ENCODE assay signal across 20 cellular contexts in genomic region chr17:77942111-77942988, GRCh38. TPM values are rescaled to one million over a fixed set of nuclear protein-coding genes. Genes with fewer than 3 reads are reported as not detected.
DNase-seq lines count a peak whose midpoint lies in the region; ATAC-seq, FAIRE-seq and TF ChIP-seq lines count a peak whose summit lies in the region.
"Had no signal": no experiment of that assay in that cellular context is flagged by ENCODE, and none has a peak within 500 bp of the region (broad histone marks: within the 10 kb centered on the region; RNA-seq: fewer than 3 reads in every experiment).

No MANE protein-coding gene starts in this region.

- no peaks in the 10 kb centered on the region for H3K36me3 Mint-ChIP-seq in endodermal cell (ENCODE audit: low read depth)
- H3K36me3 Mint-ChIP-seq: activated naive CD4-positive, alpha-beta T cell treated with anti-CD3 and anti-CD28 coated beads, Interleukin-2, amount 50 U/mL, for 72 hours had no signal

- CTCF ChIA-PET in HepG2 (lab: Yijun Ruan, JAX; ENCODE audit: low intra/inter-chr PET ratio, low total read pairs), result no interaction called here

- TF ChIP-seq POLR2A in HepG2 (IDR thresholded peaks at IDR 0.05; ENCODE audit: insufficient read depth in 1 of 2, low read depth in 2 of 2, low read length in 2 of 2), result no peak

- POLR2A ChIA-PET in HepG2 (lab: Yijun Ruan, JAX), result interaction anchor here (3.3 kb wide), 1 partner anchor 15 kb away, joined by 20 read pairs; the partner anchor contains the start of gene TNRC6C

- H3K36me3 ChIP-seq in endodermal cell (ENCODE audit: control insufficient read depth, insufficient read depth, low read length) (no peaks in the 10 kb centered on the region), HepG2 (replicated peaks in 1 of 2; ENCODE audit: control insufficient read depth in 1 of 2, insufficient read depth in 2 of 2, low read length in 2 of 2) (no peaks in the 10 kb centered on the region), osteoblast (ENCODE audit: insufficient read depth, low read length) (no peaks in the 10 kb centered on the region)
- H3K36me3 ChIP-seq: esophagus squamous epithelium, HAP-1, stomach, uterus had no signal

- H3K4me3 Mint-ChIP-seq in endodermal cell, result no peak overlapping the region
- H3K4me3 Mint-ChIP-seq: activated CD8-positive, alpha-beta T cell treated with anti-CD3 and anti-CD28 coated beads for 36 hours; activated T-cell treated with anti-CD3 and anti-CD28 coated beads, Interleukin-2, amount 50 U/mL, for 4 hours; nephron had no signal

- H3K4me1 Mint-ChIP-seq in endodermal cell, result peaks cover 14% of the 10 kb centered on the region

- in situ Hi-C loops in SK-MEL-5 (cut with HindIII; ENCODE audit: low pct_unique_long_range_greater_than_20kb, low sequenced_read_pairs) (no loop called here), HepG2 (cut with HindIII; ENCODE audit: extremely low pct_ligation_motif_present, low pct_unique_long_range_greater_than_20kb) (no loop called here)

- peak overlapping the region; percentile 29 for H3K27ac ChIP-seq in endodermal cell (ENCODE audit: low read depth, low read length)
- H3K27ac ChIP-seq in HepG2 (ENCODE audit: extremely low read length, insufficient read depth, low read length), result no peak overlapping the region
- no peak overlapping the region for H3K27ac ChIP-seq in osteoblast (ENCODE audit: low read depth, low read length)
- H3K27ac ChIP-seq: esophagus squamous epithelium, stomach, uterus had no signal

- TF ChIP-seq EP300 in HepG2 (IDR thresholded peaks at IDR 0.05; ENCODE audit: low read depth in 2 of 2, low read length in 2 of 2), result no peak
- no peak for TF ChIP-seq EP300 in HepG2 (CRISPR knock-in tag; IDR thresholded peaks at IDR 0.05; ENCODE audit: borderline replicate concordance)

- TF ChIP-seq CTCF in endodermal cell (conservative IDR thresholded peaks at IDR 0.05) (no peak), HepG2 (CRISPR knock-in tag; IDR thresholded peaks at IDR 0.05) (no peak), osteoblast (IDR thresholded peaks at IDR 0.05; ENCODE audit: extremely low read depth, low read depth, low read length) (no peak)

- intact Hi-C loops in HepG2 (cut with micrococcal nuclease; ENCODE audit: unreplicated experiment), result loop anchor here (5.0 kb wide), 1 partner anchor 760 kb away; no protein-coding TSS in a partner anchor

- H4K20me1 ChIP-seq in HepG2 (ENCODE audit: insufficient read depth, low read length), result no peaks in the 10 kb centered on the region
- H4K20me1 ChIP-seq in osteoblast (ENCODE audit: insufficient read depth, low read length), result no peaks in the 10 kb centered on the region

- no peak for FAIRE-seq in HepG2 (lab: Jason Lieb, UNC)
- FAIRE-seq: islet of Langerhans had no signal

- H2AFZ ChIP-seq in HepG2 (ENCODE audit: low read length) (no peak overlapping the region), osteoblast (ENCODE audit: low read length) (no peak overlapping the region)

- no TSS peak for BruUV-seq in HepG2 (replicated peaks; lab: Mats Ljungman, UMichigan)

- no peak for TF ChIP-seq RAD21 in HepG2 (CRISPR knock-in tag; IDR thresholded peaks at IDR 0.05)

- H3K9me3 Mint-ChIP-seq in endodermal cell, result no peaks in the 10 kb centered on the region
- H3K9me3 Mint-ChIP-seq: activated CD8-positive, alpha-beta T cell treated with anti-CD3 and anti-CD28 coated beads for 36 hours; activated naive CD4-positive, alpha-beta T cell treated with anti-CD3 and anti-CD28 coated beads, Interleukin-2, amount 50 U/mL, for 72 hours; activated T-cell treated with anti-CD3 and anti-CD28 coated beads, Interleukin-2, amount 50 U/mL, for 4 hours had no signal

- peak; percentile 70 for ATAC-seq in HepG2
- no peak for ATAC-seq in HG03521 (IDR thresholded peaks at IDR 0.05; ENCODE audit: unreplicated experiment)
- ATAC-seq: activated CD8-positive, alpha-beta T cell treated with anti-CD3 and anti-CD28 coated beads for 36 hours; activated naive CD4-positive, alpha-beta T cell treated with anti-CD3 and anti-CD28 coated beads, Interleukin-2, amount 50 U/mL, for 72 hours; activated T-cell treated with anti-CD3 and anti-CD28 coated beads, Interleukin-2, amount 50 U/mL, for 4 hours had no signal

- no peaks in the 10 kb centered on the region for H3K79me2 ChIP-seq in HepG2 (ENCODE audit: insufficient read depth, low read length)
- H3K79me2 ChIP-seq in osteoblast (ENCODE audit: insufficient read depth, low read length), result no peaks in the 10 kb centered on the region

- H3K9ac ChIP-seq in endodermal cell (ENCODE audit: extremely low read depth, low read length, poor library complexity, severe bottlenecking) (no peak overlapping the region), HepG2 (ENCODE audit: insufficient read depth, low read depth, low read length) (no peak overlapping the region)

- no peaks in the 10 kb centered on the region for H3K4me1 ChIP-seq in endodermal cell (ENCODE audit: control insufficient read depth, insufficient read depth, low read length)
- peaks cover 20% of the 10 kb centered on the region for H3K4me1 ChIP-seq in HepG2 (ENCODE audit: insufficient read depth, low read length)
- H3K4me1 ChIP-seq in osteoblast (ENCODE audit: insufficient read depth, low read length), result no peaks in the 10 kb centered on the region
- H3K4me1 ChIP-seq: esophagus squamous epithelium, HAP-1, uterus had no signal

- DNase-seq in SK-MEL-5 (ENCODE audit: low read depth, low spot score), result peak; percentile 100
- DNase-seq in endodermal cell, result no peak
- peak; percentile 76 for DNase-seq in HepG2 (ENCODE audit: low spot score)
- DNase-seq in superior temporal gyrus (ENCODE audit: extremely low spot score), result peak; percentile 98
- DNase-seq in osteoblast (ENCODE audit: insufficient read length, low spot score, missing footprints), result no peak
- no peak for DNase-seq in stimulated activated CD4-positive, alpha-beta T cell treated with anti-CD3 and anti-CD28 coated beads, Interleukin-4, amount 100 ng/mL, for 24 hours
- DNase-seq: activated CD8-positive, alpha-beta T cell treated with anti-CD3 and anti-CD28 coated beads for 36 hours; activated T-cell treated with anti-CD3 and anti-CD28 coated beads, Interleukin-2, amount 50 U/mL, for 4 hours; AML-193; esophagus squamous epithelium; KG1; mesendoderm; NCI-H2029; stomach; uterus had no signal

- H3K27ac Mint-ChIP-seq in endodermal cell, result no peak overlapping the region
- H3K27ac Mint-ChIP-seq: activated CD8-positive, alpha-beta T cell treated with anti-CD3 and anti-CD28 coated beads for 36 hours; activated naive CD4-positive, alpha-beta T cell treated with anti-CD3 and anti-CD28 coated beads, Interleukin-2, amount 50 U/mL, for 72 hours; nephron had no signal

- 85 to 93% methylated on average over 7 to 11 of the region's 11 CpGs for WGBS in endodermal cell (ENCODE audit: insufficient coverage in 1 of 2, insufficient read length in 1 of 2), 2 experiments
- WGBS in HepG2 (ENCODE audit: low lambda C conversion rate), result 18% methylated on average over 11 of the region's 11 CpGs

- no peaks in the 10 kb centered on the region for H3K27me3 Mint-ChIP-seq in endodermal cell (ENCODE audit: insufficient read depth)
- H3K27me3 Mint-ChIP-seq: activated CD8-positive, alpha-beta T cell treated with anti-CD3 and anti-CD28 coated beads for 36 hours had no signal

- peak overlapping the region; percentile 59 for H3K4me2 ChIP-seq in HepG2 (ENCODE audit: low read depth, low read length)
- H3K4me2 ChIP-seq in osteoblast (ENCODE audit: insufficient read depth, low read length), result no peak overlapping the region

- H3K27me3 ChIP-seq in endodermal cell (ENCODE audit: control insufficient read depth, insufficient read depth, low read length, poor library complexity, severe bottlenecking) (no peaks in the 10 kb centered on the region), HepG2 (ENCODE audit: control insufficient read depth in 1 of 2, insufficient read depth in 2 of 2, low read length in 2 of 2) (peaks cover 3 to 50% of the 10 kb centered on the region in 2 experiments; a peak in 4 of 5 replicates), osteoblast (ENCODE audit: insufficient read depth, low read length) (peaks cover 25% of the 10 kb centered on the region)
- H3K27me3 ChIP-seq: stomach, uterus had no signal

- H3K4me3 ChIP-seq in endodermal cell (ENCODE audit: low read length) (no peak overlapping the region), HepG2 (replicated peaks in 1 of 3; ENCODE audit: insufficient read depth in 1 of 3, low read depth in 2 of 3, low read length in 3 of 3) (no peak overlapping the region; a peak in 1 of 6 replicates), osteoblast (ENCODE audit: insufficient read depth, low read length) (no peak overlapping the region)
- H3K4me3 ChIP-seq: esophagus squamous epithelium, HAP-1, stomach, uterus had no signal

- H3K9me3 ChIP-seq in endodermal cell (ENCODE audit: control insufficient read depth, low read length) (no peaks in the 10 kb centered on the region), HepG2 (ENCODE audit: low read length) (no peaks in the 10 kb centered on the region), osteoblast (ENCODE audit: low read depth, low read length) (no peaks in the 10 kb centered on the region)
- H3K9me3 ChIP-seq: esophagus squamous epithelium, HAP-1, stomach, uterus had no signal

RNA-seq across cellular contexts. Expression of gene TNRC6C, which starts 16.2 kb away (rescaled TPM):
- 6.9 and 7.5 TPM in 2 replicates for total RNA-seq in SK-MEL-5 (2014; rRNA removed; shearing (Covaris generic))
- 9.5 and 12.5 TPM in 2 replicates for polyA plus RNA-seq in SK-MEL-5 (2015; cell fraction: cytosol; rRNA removed)
- 12.9 and 13.5 TPM in 2 replicates for polyA plus RNA-seq in SK-MEL-5 (2015; cell fraction: nucleus; rRNA removed)
- total RNA-seq in endodermal cell (10 to 100 TPM; 22.4 to 40.2 TPM), HepG2 (2016; rRNA removed; fragmentation: Illumina TruSeq; extraction: Trizol) (4.7 and 4.9 TPM in 2 replicates), osteoblast (6.2 and 6.5 TPM in 2 replicates)
- polyA plus RNA-seq in endodermal cell (2013, experiment 1 of 2), result 10.8 TPM
- polyA plus RNA-seq in endodermal cell (2013, experiment 2 of 2), result 10.1 TPM
- total RNA-seq in HepG2 (2016; cell fraction: cytosol; rRNA removed; fragmentation: Illumina TruSeq; extraction: Trizol; ENCODE audit: low read depth), result 11.1 and 13.2 TPM in 2 replicates
- total RNA-seq in HepG2 (2016; cell fraction: insoluble cytoplasmic fraction; rRNA removed; fragmentation: Illumina TruSeq; extraction: Trizol), result 3.2 TPM in 2 replicates
- 2.2 and 2.9 TPM in 2 replicates for total RNA-seq in HepG2 (2016; cell fraction: membrane; rRNA removed; fragmentation: Illumina TruSeq; extraction: Trizol)
- 7.0 and 9.7 TPM in 2 replicates for total RNA-seq in HepG2 (2016; cell fraction: nucleus; rRNA removed; fragmentation: Illumina TruSeq; extraction: Trizol)
- 0.61 and 0.66 TPM in 2 replicates for polyA plus RNA-seq in HepG2 (2011; rRNA removed)
- polyA plus RNA-seq in HepG2 (2011; cell fraction: cytosol; rRNA removed), result 0.35 and 0.46 TPM in 2 replicates
- polyA plus RNA-seq in HepG2 (2011; cell fraction: nucleus; rRNA removed), result 3.4 and 4.2 TPM in 2 replicates
- 3.6 and 4.0 TPM in 2 replicates for polyA plus RNA-seq in HepG2 (2012)
- 0.14 and 0.17 TPM in 2 replicates for polyA plus RNA-seq in HepG2 (2016; cell fraction: cytosol; fragmentation: Illumina TruSeq; extraction: Trizol; ENCODE audit: low read depth)
- 2.5 and 3.2 TPM in 2 replicates for polyA plus RNA-seq in HepG2 (2016; cell fraction: insoluble cytoplasmic fraction; fragmentation: Illumina TruSeq; extraction: Trizol; ENCODE audit: low read depth)
- 0.18 and 0.30 TPM in 2 replicates for polyA plus RNA-seq in HepG2 (2016; cell fraction: membrane; fragmentation: Illumina TruSeq; extraction: Trizol; ENCODE audit: low read depth)
- polyA plus RNA-seq in HepG2 (2016; cell fraction: nucleus; fragmentation: Illumina TruSeq; extraction: Trizol; ENCODE audit: insufficient read depth, low read depth), result 10.3 and 10.4 TPM in 2 replicates
- 4.5 and 10.3 TPM in 2 replicates for polyA minus RNA-seq in HepG2 (2011; rRNA and poly(A)+ RNA removed; ENCODE audit: low replicate concordance)
- 2.3 and 2.8 TPM in 2 replicates for polyA minus RNA-seq in HepG2 (2011; cell fraction: cytosol; rRNA and poly(A)+ RNA removed)
- 6.7 and 7.3 TPM in 2 replicates for polyA minus RNA-seq in HepG2 (2011; cell fraction: nucleus; rRNA and poly(A)+ RNA removed)

Comparison
In these comparisons a context has a peak if more than half of its experiments do, and no peak if none do; other contexts are left out.
1. DNase-seq: peak in SK-MEL-5 (single experiment), HepG2 (single experiment) and superior temporal gyrus (single experiment); none in endodermal cell (single experiment), osteoblast (single experiment) and stimulated activated CD4-positive, alpha-beta T cell treated with anti-CD3 and anti-CD28 coated beads, Interleukin-4, amount 100 ng/mL, for 24 hours (single experiment).